In genomic region chr12:63276537-63277365, GRCh38 we compare ENCODE assay signal across 8 cellular contexts.
DNase-seq lines count a peak whose midpoint lies in the region; ATAC-seq, FAIRE-seq and TF ChIP-seq lines count a peak whose summit lies in the region.

No MANE protein-coding gene starts in this region.

- peak; percentile 77 for TF ChIP-seq CTCF in BJ (IDR thresholded peaks at IDR 0.05; ENCODE audit: insufficient read depth, low read depth, low read length)
- TF ChIP-seq CTCF in WTC11 (IDR thresholded peaks at IDR 0.05), result peak; percentile 71
- peak; percentile 69 for TF ChIP-seq CTCF in HepG2 (CRISPR knock-in tag; IDR thresholded peaks at IDR 0.05)

- H3K36me3 Mint-ChIP-seq in WTC11, result no peaks in the 10 kb centered on the region
- H3K36me3 Mint-ChIP-seq in T-cell, result no peaks in the 10 kb centered on the region

- H3K9me3 ChIP-seq in HepG2 (ENCODE audit: low read length), result no peaks in the 10 kb centered on the region

- H3K27me3 Mint-ChIP-seq in WTC11 (ENCODE audit: low read depth), result no peaks in the 10 kb centered on the region
- no peaks in the 10 kb centered on the region for H3K27me3 Mint-ChIP-seq in T-cell

- H3K4me1 Mint-ChIP-seq in WTC11 (no peaks in the 10 kb centered on the region), T-cell (no peaks in the 10 kb centered on the region)

- no peak overlapping the region for H3K27ac ChIP-seq in HepG2 (ENCODE audit: extremely low read length, insufficient read depth, low read length)

- TF ChIP-seq POLR2A in HepG2 (IDR thresholded peaks at IDR 0.05; ENCODE audit: insufficient read depth in 1 of 2, low read depth in 2 of 2, low read length in 2 of 2), result no peak

- H3K4me3 ChIP-seq in BJ (ENCODE audit: low read depth, low read length), result no peak overlapping the region
- H3K4me3 ChIP-seq in HepG2 (replicated peaks in 1 of 3; ENCODE audit: insufficient read depth in 1 of 3, low read depth in 2 of 3, low read length in 3 of 3), result no peak overlapping the region; a peak in 1 of 6 replicates

- WGBS in HepG2 (ENCODE audit: low lambda C conversion rate), result under 1% methylated on average over 4 of the region's 4 CpGs

- no peaks in the 10 kb centered on the region for H3K79me2 ChIP-seq in HepG2 (ENCODE audit: insufficient read depth, low read length)

- H3K27ac Mint-ChIP-seq in WTC11 (no peak overlapping the region), T-cell (no peak overlapping the region)

- H4K20me1 ChIP-seq in HepG2 (ENCODE audit: insufficient read depth, low read length), result no peaks in the 10 kb centered on the region

- ATAC-seq in GM18499 (IDR thresholded peaks at IDR 0.05; ENCODE audit: insufficient read depth, unreplicated experiment) (peak; percentile 66), HG02885 (IDR thresholded peaks at IDR 0.05; ENCODE audit: poor library complexity, unreplicated experiment) (peak; percentile 95), WTC11 (peak; percentile 99), HepG2 (peak; percentile 94), T-cell (replicated peaks in 1 of 4) (no peak)

- no peak overlapping the region for H3K9ac ChIP-seq in HepG2 (ENCODE audit: insufficient read depth, low read depth, low read length)

- H3K27me3 ChIP-seq in BJ (ENCODE audit: control insufficient read depth, insufficient read depth, low read length) (no peaks in the 10 kb centered on the region), HepG2 (ENCODE audit: control insufficient read depth in 1 of 2, insufficient read depth in 2 of 2, low read length in 2 of 2) (no peaks in the 10 kb centered on the region)

- no peak overlapping the region for H3K4me3 Mint-ChIP-seq in WTC11
- no peak overlapping the region for H3K4me3 Mint-ChIP-seq in T-cell

- TF ChIP-seq RAD21 in HepG2 (CRISPR knock-in tag; IDR thresholded peaks at IDR 0.05), result no peak

- no peak overlapping the region for H2AFZ ChIP-seq in HepG2 (ENCODE audit: low read length)

- POLR2A ChIA-PET in BJ (lab: Charles Lee), result no interaction called here
- POLR2A ChIA-PET in WTC11 (lab: Charles Lee), result no interaction called here
- POLR2A ChIA-PET in HepG2 (lab: Yijun Ruan, JAX), result no interaction called here
- POLR2A ChIA-PET in T-cell (lab: Charles Lee), result no interaction called here

- no peaks in the 10 kb centered on the region for H3K4me1 ChIP-seq in HepG2 (ENCODE audit: insufficient read depth, low read length)

- BruUV-seq in HepG2 (replicated peaks; lab: Mats Ljungman, UMichigan), result no TSS peak

- no peaks in the 10 kb centered on the region for H3K9me3 Mint-ChIP-seq in WTC11
- H3K9me3 Mint-ChIP-seq in T-cell, result no peaks in the 10 kb centered on the region

- H3K4me2 ChIP-seq in HepG2 (ENCODE audit: low read depth, low read length), result 0 out of 2 replicates have a peak overlapping the region, but pooled peaks have one; percentile 37

- no peak for FAIRE-seq in HepG2 (lab: Jason Lieb, UNC)

- DNase-seq in BJ (ENCODE audit: low read depth) (no peak), NCI-H1930 (lab: John Stamatoyannopoulos, UW) (peak; percentile 14 to 58), WTC11 (ENCODE audit: low spot score) (peak; percentile 76), HepG2 (ENCODE audit: low spot score) (peak; percentile 44), T-cell (no peak), anterior cingulate cortex (lab: John Stamatoyannopoulos, UW) (no peak)

- H3K36me3 ChIP-seq in BJ (ENCODE audit: control insufficient read depth, insufficient read depth, low read length) (no peaks in the 10 kb centered on the region), HepG2 (replicated peaks in 1 of 2; ENCODE audit: control insufficient read depth in 1 of 2, insufficient read depth in 2 of 2, low read length in 2 of 2) (no peaks in the 10 kb centered on the region)

- CTCF ChIA-PET in BJ (lab: Yijun Ruan, JAX), result interaction anchor here (0.6 to 1.6 kb wide), 6 partner anchors 9 to 178 kb away, joined by 3 to 6 read pairs (median 4); no protein-coding TSS in a partner anchor
- CTCF ChIA-PET in WTC11 (lab: Charles Lee), result interaction anchor here (0.7 to 1.6 kb wide), 8 partner anchors 9 to 208 kb away, joined by 3 to 31 read pairs (median 3); partner anchors contain the start of gene AVPR1A
- CTCF ChIA-PET in HepG2 (lab: Yijun Ruan, JAX; ENCODE audit: low intra/inter-chr PET ratio, low total read pairs), result interaction anchor here (1.5 to 2.7 kb wide), 2 partner anchors 125 to 173 kb away, joined by 5 to 9 read pairs; no protein-coding TSS in a partner anchor
- CTCF ChIA-PET in T-cell (lab: Charles Lee), result no interaction called here

- no peak for TF ChIP-seq EP300 in HepG2 (IDR thresholded peaks at IDR 0.05; ENCODE audit: low read depth in 2 of 2, low read length in 2 of 2)
- TF ChIP-seq EP300 in HepG2 (CRISPR knock-in tag; IDR thresholded peaks at IDR 0.05; ENCODE audit: borderline replicate concordance), result no peak

- intact Hi-C loops in HepG2 (cut with micrococcal nuclease; ENCODE audit: unreplicated experiment), result loop anchor here (1.0 kb wide), 2 partner anchors 124 to 173 kb away; no protein-coding TSS in a partner anchor

- in situ Hi-C loops in HepG2 (cut with HindIII; ENCODE audit: extremely low pct_ligation_motif_present, low pct_unique_long_range_greater_than_20kb), result no loop called here

TF ChIP-seq in WTC11, 78 proteins besides CTCF, POLR2A, EP300 and RAD21:
- TF ChIP-seq NR2C2 (CRISPR knock-in tag; IDR thresholded peaks at IDR 0.05), result no peak
- TF ChIP-seq MLX (CRISPR knock-in tag; IDR thresholded peaks at IDR 0.05), result no peak
- TF ChIP-seq ZBTB43 (CRISPR knock-in tag; IDR thresholded peaks at IDR 0.05), result no peak
- TF ChIP-seq HMGA2 (CRISPR knock-in tag; IDR thresholded peaks at IDR 0.05), result peak; percentile 68; the same call in 1 of the 2 replicates
- no peak for TF ChIP-seq RORB (CRISPR knock-in tag; IDR thresholded peaks at IDR 0.05)
- no peak for TF ChIP-seq TCF7 (CRISPR knock-in tag; IDR thresholded peaks at IDR 0.05; ENCODE audit: low read depth)

TF ChIP-seq in HepG2, 621 proteins besides CTCF, POLR2A, EP300 and RAD21:
- peak; percentile 62 for TF ChIP-seq STAG1 (CRISPR knock-in tag; IDR thresholded peaks at IDR 0.05)
- TF ChIP-seq DRAP1 (CRISPR knock-in tag; IDR thresholded peaks at IDR 0.05), result no peak
- no peak for TF ChIP-seq ZGPAT (CRISPR knock-in tag; IDR thresholded peaks at IDR 0.05)
- TF ChIP-seq FOSL1 (CRISPR knock-in tag; IDR thresholded peaks at IDR 0.05; ENCODE audit: borderline replicate concordance), result no peak
- TF ChIP-seq SMC3 (IDR thresholded peaks at IDR 0.05; ENCODE audit: low read length), result peak; percentile 32; the same call in 1 of the 2 replicates
- TF ChIP-seq ZNF282 (IDR thresholded peaks at IDR 0.05; ENCODE audit: partially characterized antibody), result no peak
- TF ChIP-seq ZNF850 (CRISPR knock-in tag; conservative IDR thresholded peaks at IDR 0.05), result no peak
- no peak for TF ChIP-seq ZNF615 (CRISPR knock-in tag; IDR thresholded peaks at IDR 0.05; ENCODE audit: borderline replicate concordance)
- no peak for TF ChIP-seq ZSCAN9 (CRISPR knock-in tag; IDR thresholded peaks at IDR 0.05; ENCODE audit: borderline replicate concordance)

Comparison
In these comparisons a context has a peak if more than half of its experiments do, and no peak if none do; other contexts are left out.
1. DNase-seq: peak in NCI-H1930 (2 of 2), WTC11 (single experiment) and HepG2 (single experiment); none in BJ (single experiment), T-cell (0 of 34) and anterior cingulate cortex (0 of 58).
2. ATAC-seq: peak in GM18499 (single experiment), HG02885 (single experiment), WTC11 (single experiment) and HepG2 (single experiment); none in T-cell (0 of 4).
3. CTCF ChIA-PET loops: an anchor here in BJ (0.6 to 1.6 kb wide), WTC11 (0.7 to 1.6 kb wide) and HepG2 (1.5 to 2.7 kb wide); none called in T-cell.
4. Peak in every context shown above with its lines, with median percentiles within 50 percentile points of each other: CTCF ChIP-seq.